14 cellular contexts compared by ENCODE assay signal in genomic region chr16:15396948-15397594, GRCh38. TPM values are rescaled to one million over a fixed set of nuclear protein-coding genes. Genes with fewer than 3 reads are reported as not detected.
"Had no signal": no experiment of that assay in that cellular context is flagged by ENCODE, and none has a peak within 500 bp of the region (broad histone marks: within the 10 kb centered on the region; RNA-seq: fewer than 3 reads in every experiment).

No MANE protein-coding gene starts in this region.

- ATAC-seq: activated naive CD4-positive, alpha-beta T cell treated with anti-CD3 and anti-CD28 coated beads, Interleukin-2, amount 50 U/mL, for 72 hours; stimulated activated effector memory CD8-positive, alpha-beta T cell treated with anti-CD3 and anti-CD28 coated beads, Interleukin-12 subunit alpha, Interleukin-12 subunit beta, amount 100 ng/mL, for 72 hours; T-helper 17 cell had no signal

- H3K27me3 ChIP-seq: esophagus muscularis mucosa had no signal

- H3K27ac ChIP-seq: left lung had no signal

- DNase-seq: activated B cell treated with CpG ODN at 0.5 μM for 24 hours; activated CD4-positive, alpha-beta T cell treated with anti-CD3 and anti-CD28 coated beads, Interleukin-2, amount 10 ng/mL, durations not matched to agents 7 days and 5 days; activated effector memory CD4-positive, alpha-beta T cell treated with anti-CD3 and anti-CD28 coated beads, Interleukin-2, amount 50 U/mL, for 16 hours; activated T-cell treated with anti-CD3 and anti-CD28 coated beads, Interleukin-2, amount 50 U/mL, for 1 hour; amygdala; glutamatergic neuron; islet precursor cell; left lung; T-helper 17 cell; trophoblast cell had no signal

- H3K4me2 ChIP-seq: smooth muscle cell had no signal

- H3K4me3 ChIP-seq: smooth muscle cell had no signal

- H3K9me3 ChIP-seq: esophagus muscularis mucosa, left lung had no signal

- H3K36me3 ChIP-seq: left lung had no signal

RNA-seq across cellular contexts. Expression of gene MPV17L, which starts 1.5 kb away (rescaled TPM):
- total RNA-seq: activated CD4-positive, alpha-beta T cell treated with anti-CD3 and anti-CD28 coated beads, Interleukin-2, amount 10 ng/mL, durations not matched to agents 7 days and 5 days; activated naive CD4-positive, alpha-beta T cell treated with anti-CD3 and anti-CD28 coated beads, Interleukin-2, amount 50 U/mL, for 72 hours; smooth muscle cell; T-helper 17 cell had no signal
- polyA plus RNA-seq: smooth muscle cell had no signal

RNA-seq across cellular contexts. Expression of gene NPIPA5, which starts 19.0 kb away (rescaled TPM):
- total RNA-seq: smooth muscle cell had no signal
